Comparison of ENCODE assay signal across 25 cellular contexts in the genomic region with DNA sequence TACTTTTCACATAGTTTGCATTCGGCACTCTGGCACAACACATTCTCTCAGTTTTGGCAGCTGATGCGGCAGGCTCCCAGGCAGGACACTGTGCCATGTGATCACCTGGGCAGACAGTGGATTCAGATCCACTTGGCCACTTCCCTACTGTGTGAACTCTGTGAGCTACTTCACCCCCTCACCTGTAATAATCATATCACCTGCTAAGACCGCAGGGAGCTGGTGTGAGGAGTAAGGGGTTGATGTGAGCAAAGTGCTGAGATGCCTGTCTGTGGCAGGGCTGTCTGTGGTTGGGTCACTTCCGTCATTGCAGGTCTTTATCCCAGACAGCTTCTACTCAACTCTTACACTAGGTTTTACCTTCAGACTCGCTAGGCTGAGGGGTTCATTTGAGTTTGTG. TPM values are rescaled to one million over a fixed set of nuclear protein-coding genes. Genes with fewer than 3 reads are reported as not detected.
DNase-seq lines count a peak whose midpoint lies in the region; ATAC-seq and TF ChIP-seq lines count a peak whose summit lies in the region.
"Had no signal": no experiment of that assay in that cellular context is flagged by ENCODE, and none has a peak within 500 bp of the region (broad histone marks: within the 10 kb centered on the region; RNA-seq: fewer than 3 reads in every experiment).

No MANE protein-coding gene starts in this region.

- no peak for TF ChIP-seq CTCF in VCaP (conservative IDR thresholded peaks at IDR 0.05)
- TF ChIP-seq CTCF in thyroid gland (IDR thresholded peaks at IDR 0.05) = no peak

- peak overlapping the region; percentile 73 to 79 for H3K27ac Mint-ChIP-seq in effector memory CD8-positive, alpha-beta T cell
- H3K27ac Mint-ChIP-seq: activated naive CD8-positive, alpha-beta T cell had no signal

- peak overlapping the region; percentile 29 to 38 for H3K4me3 Mint-ChIP-seq in effector memory CD8-positive, alpha-beta T cell
- H3K4me3 Mint-ChIP-seq: activated naive CD8-positive, alpha-beta T cell; memory B cell; naive thymus-derived CD4-positive, alpha-beta T cell; stimulated activated naive CD8-positive, alpha-beta T cell treated with anti-CD3 and anti-CD28 coated beads, Interleukin-15, Interleukin-2, amounts not matched to agents 100 ng/mL and 50 ng/mL, for 24 hours had no signal

- H3K4me1 ChIP-seq in thyroid gland (peaks cover 47 to 62% of the 10 kb centered on the region in 2 donors), mesenchymal stem cell (ENCODE audit: control insufficient read depth, insufficient read depth, low read depth, low read length) (no peaks in the 10 kb centered on the region)
- H3K4me1 ChIP-seq: pancreas, sigmoid colon had no signal

- H3K4me3 ChIP-seq in thyroid gland (replicated peaks in 1 of 3) (no peak overlapping the region), mesenchymal stem cell (ENCODE audit: insufficient read depth in 1 of 2, low read depth in 1 of 2, low read length in 2 of 2) (no peak overlapping the region)
- H3K4me3 ChIP-seq: body of pancreas, GM23248, pancreas, sigmoid colon, upper lobe of left lung had no signal

- no peak overlapping the region for H2AK5ac ChIP-seq in mesenchymal stem cell (ENCODE audit: low read length, severe bottlenecking)

- no peak overlapping the region for H2BK12ac ChIP-seq in mesenchymal stem cell (ENCODE audit: low read length in 2 of 2)

- H3K27me3 ChIP-seq in thyroid gland = no peaks in the 10 kb centered on the region
- no peaks in the 10 kb centered on the region for H3K27me3 ChIP-seq in mesenchymal stem cell (ENCODE audit: control insufficient read depth in 1 of 2, insufficient read depth in 1 of 2, low read length in 2 of 2)
- H3K27me3 ChIP-seq: body of pancreas, pancreas, sigmoid colon, upper lobe of left lung had no signal

- no peak overlapping the region for H3K9ac ChIP-seq in mesenchymal stem cell (ENCODE audit: low read length)
- H3K9ac ChIP-seq: GM23248 had no signal

- ATAC-seq in Right ventricle myocardium inferior = peak; percentile 45
- ATAC-seq in effector memory CD8-positive, alpha-beta T cell (replicated peaks) = peak; percentile 96
- ATAC-seq: body of pancreas; naive thymus-derived CD4-positive, alpha-beta T cell; pancreas had no signal

- H3K23ac ChIP-seq in mesenchymal stem cell (ENCODE audit: low read length in 2 of 2) = no peak overlapping the region

- no peak overlapping the region for H4K91ac ChIP-seq in mesenchymal stem cell (ENCODE audit: low read length)

- WGBS in thyroid gland, 2 donors = 69 to 77% methylated on average over 5 of the region's 5 CpGs
- 96% methylated on average over 3 of the region's 5 CpGs for WGBS in mesenchymal stem cell

- no peak for TF ChIP-seq POLR2A in thyroid gland (IDR thresholded peaks at IDR 0.05)

- H4K8ac ChIP-seq in mesenchymal stem cell (ENCODE audit: low read length) = no peak overlapping the region

- no peaks in the 10 kb centered on the region for H3K27me3 Mint-ChIP-seq in effector memory CD8-positive, alpha-beta T cell
- H3K27me3 Mint-ChIP-seq: activated naive CD8-positive, alpha-beta T cell; memory B cell; naive thymus-derived CD4-positive, alpha-beta T cell; stimulated activated naive CD8-positive, alpha-beta T cell treated with anti-CD3 and anti-CD28 coated beads, Interleukin-15, Interleukin-2, amounts not matched to agents 100 ng/mL and 50 ng/mL, for 24 hours had no signal

- intact Hi-C loops in Right ventricle myocardium inferior (cut with DNase I) (no loop called here), cardiac septum (cut with DNase I) (no loop called here), thyroid gland (cut with DNase I) (no loop called here)

- H3K14ac ChIP-seq in mesenchymal stem cell (ENCODE audit: low read length in 2 of 2) = no peak overlapping the region

- DNase-seq in Right ventricle myocardium inferior (ENCODE audit: missing footprints) (no peak), cardiac septum (ENCODE audit: low spot score) (no peak), thyroid gland (peak; percentile 57 to 70), mesenchymal stem cell (no peak), NCI-H1417 treated with DMSO at 0.1 percent for 48 hours (lab: John Stamatoyannopoulos, UW) (no peak)
- DNase-seq in effector memory CD8-positive, alpha-beta T cell = peak in 2 of 3 experiments; percentile 18 to 28
- DNase-seq: AML-193; body of pancreas; dermis blood vessel endothelial cell; foreskin fibroblast; GM23248; hippocampal formation; islet precursor cell; naive thymus-derived CD4-positive, alpha-beta T cell; NCI-H1105 treated with DMSO at 0.1 percent for 48 hours; NCI-H2107; NCI-H526; pancreas; sigmoid colon; upper lobe of left lung had no signal

- no peak overlapping the region for H3K18ac ChIP-seq in mesenchymal stem cell (ENCODE audit: low read depth in 1 of 2, low read length in 2 of 2)

- no peaks in the 10 kb centered on the region for H3K9me3 Mint-ChIP-seq in effector memory CD8-positive, alpha-beta T cell
- H3K9me3 Mint-ChIP-seq: memory B cell; naive thymus-derived CD4-positive, alpha-beta T cell; stimulated activated naive CD8-positive, alpha-beta T cell treated with anti-CD3 and anti-CD28 coated beads, Interleukin-15, Interleukin-2, amounts not matched to agents 100 ng/mL and 50 ng/mL, for 24 hours had no signal

- H2BK5ac ChIP-seq in mesenchymal stem cell (ENCODE audit: low read depth, low read length, poor library complexity, severe bottlenecking) = no peak overlapping the region

- peaks cover 12 to 18% of the 10 kb centered on the region in 2 donors for H3K4me1 Mint-ChIP-seq in effector memory CD8-positive, alpha-beta T cell (ENCODE audit: low read depth in 2 of 2)

- H3K27ac ChIP-seq in VCaP (peak overlapping the region; percentile 57), thyroid gland (peak overlapping the region in 2 of 3 donors; percentile 74), mesenchymal stem cell (ENCODE audit: low read length, poor library complexity, severe bottlenecking) (no peak overlapping the region)
- H3K27ac ChIP-seq: body of pancreas, epithelial cell of prostate, GM23248, pancreas, sigmoid colon, upper lobe of left lung had no signal

- H3K4ac ChIP-seq in mesenchymal stem cell (ENCODE audit: low read depth in 1 of 2, low read length in 2 of 2) = no peak overlapping the region

- H3K36me3 Mint-ChIP-seq in effector memory CD8-positive, alpha-beta T cell (ENCODE audit: insufficient read depth) = peaks cover 26% of the 10 kb centered on the region

- no peaks in the 10 kb centered on the region for H3K9me3 ChIP-seq in thyroid gland
- no peaks in the 10 kb centered on the region for H3K9me3 ChIP-seq in mesenchymal stem cell (ENCODE audit: control insufficient read depth, low read length)
- H3K9me3 ChIP-seq: body of pancreas, pancreas, sigmoid colon, upper lobe of left lung had no signal

- peaks cover 21% of the 10 kb centered on the region for H3K79me1 ChIP-seq in mesenchymal stem cell (replicated peaks; ENCODE audit: low read length, poor library complexity, severe bottlenecking)

- no peak overlapping the region for H2BK120ac ChIP-seq in mesenchymal stem cell (ENCODE audit: low read depth, low read length)

- no peak overlapping the region for H3K4me2 ChIP-seq in mesenchymal stem cell (ENCODE audit: low read length, poor library complexity, severe bottlenecking)

- H2AFZ ChIP-seq in mesenchymal stem cell (ENCODE audit: low read depth, low read length) = no peak overlapping the region
- H2AFZ ChIP-seq: GM23248 had no signal

- H3K36me3 ChIP-seq in thyroid gland = no peaks in the 10 kb centered on the region
- peaks cover 36 to 55% of the 10 kb centered on the region in 2 experiments for H3K36me3 ChIP-seq in mesenchymal stem cell (ENCODE audit: control insufficient read depth in 1 of 2, insufficient read depth in 2 of 2, low read depth in 1 of 2, low read length in 2 of 2)
- H3K36me3 ChIP-seq: pancreas had no signal

- no peak overlapping the region for H2BK15ac ChIP-seq in mesenchymal stem cell (ENCODE audit: low read depth, poor library complexity, severe bottlenecking)

RNA-seq across cellular contexts. Expression of gene AMN, which starts 50.4 kb away (rescaled TPM):
- 0.14 TPM for total RNA-seq in Right ventricle myocardium inferior
- total RNA-seq in cardiac septum = not detected
- 10 to 100 TPM in 1 of 4 donors, 1 to 10 TPM in 3; 1.3 to 18.8 (median 3.3) TPM for total RNA-seq in thyroid gland
- 0.14 TPM for polyA plus RNA-seq in mesenchymal stem cell (2013, experiment 1 of 2)
- 0.12 TPM for polyA plus RNA-seq in mesenchymal stem cell (2013, experiment 2 of 2)
- total RNA-seq: dermis blood vessel endothelial cell, GM23248, sigmoid colon had no signal
- polyA plus RNA-seq: GM23248 had no signal

Comparison
In these comparisons a context has a peak if more than half of its experiments do, and no peak if none do; other contexts are left out.
1. DNase-seq: peak in effector memory CD8-positive, alpha-beta T cell (2 of 3) and thyroid gland (2 of 2); none in Right ventricle myocardium inferior (single experiment), cardiac septum (single experiment), mesenchymal stem cell (single experiment) and NCI-H1417 treated with DMSO at 0.1 percent for 48 hours (single experiment).